ENCODE assay signal across 8 cellular contexts in the genomic region with DNA sequence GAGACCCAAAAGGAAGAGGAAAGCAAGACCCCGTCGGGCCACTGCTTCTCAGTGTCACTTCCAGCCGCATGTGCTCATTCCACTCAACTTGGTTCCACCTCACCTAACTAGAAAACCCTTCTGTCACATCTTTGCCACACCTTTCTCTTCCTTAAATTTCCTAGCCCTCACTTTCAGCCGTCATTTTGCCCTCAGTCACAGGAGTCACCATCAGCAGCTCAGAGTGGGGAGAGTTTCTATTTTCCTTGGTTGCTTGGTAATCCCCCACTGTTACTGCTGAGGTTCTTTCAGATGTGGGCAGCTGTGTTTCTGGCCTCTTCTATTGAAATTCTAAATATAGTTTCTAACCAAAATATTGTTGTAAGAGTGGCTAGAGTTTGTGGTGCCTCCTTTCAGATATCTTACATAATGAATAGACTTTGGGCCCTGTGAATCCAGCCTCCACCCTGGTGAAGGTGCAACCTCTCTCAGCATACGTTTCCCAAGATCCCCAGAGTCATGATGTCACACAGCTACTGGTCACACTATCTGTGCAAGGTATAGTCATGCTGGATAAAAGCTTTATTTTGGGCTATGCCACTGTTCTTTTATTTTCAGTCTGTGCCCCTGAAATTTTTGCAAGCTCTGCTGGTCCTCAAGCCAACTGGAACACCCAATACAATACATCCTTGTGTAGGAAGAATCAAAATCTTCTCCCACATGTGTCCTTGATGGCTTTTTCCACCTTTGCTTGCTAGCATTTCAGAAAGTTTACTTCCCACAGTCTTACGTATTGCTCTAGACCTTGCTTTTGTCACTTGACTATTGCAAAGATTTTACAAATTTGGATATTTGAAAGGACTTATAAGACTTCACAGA. TPM values are rescaled to one million over a fixed set of nuclear protein-coding genes. Genes with fewer than 3 reads are reported as not detected.
DNase-seq lines count a peak whose midpoint lies in the region; ATAC-seq and TF ChIP-seq lines count a peak whose summit lies in the region.

No MANE protein-coding gene starts in this region.

- ATAC-seq in GM21381 (IDR thresholded peaks at IDR 0.05; ENCODE audit: unreplicated experiment) (peak; percentile 43), HG03442 (IDR thresholded peaks at IDR 0.05; ENCODE audit: unreplicated experiment) (peak; percentile 41)

- no peaks in the 10 kb centered on the region for H3K27me3 ChIP-seq in mesenchymal stem cell (ENCODE audit: control insufficient read depth in 1 of 2, insufficient read depth in 1 of 2, low read length in 2 of 2)
- H3K27me3 ChIP-seq in mammary epithelial cell (ENCODE audit: insufficient read depth, low read length) = no peaks in the 10 kb centered on the region

- H2BK12ac ChIP-seq in mesenchymal stem cell (ENCODE audit: low read length in 2 of 2) = peak overlapping the region in 1 of 2 experiments; percentile 42

- no peak overlapping the region for H4K8ac ChIP-seq in mesenchymal stem cell (ENCODE audit: low read length)

- H2AFZ ChIP-seq in mesenchymal stem cell (ENCODE audit: low read depth, low read length) = no peak overlapping the region
- no peak overlapping the region for H2AFZ ChIP-seq in mammary epithelial cell (ENCODE audit: low read depth, low read length)

- H3K36me3 ChIP-seq in mesenchymal stem cell (ENCODE audit: control insufficient read depth in 1 of 2, insufficient read depth in 2 of 2, low read depth in 1 of 2, low read length in 2 of 2) = peaks cover 3 to 22% of the 10 kb centered on the region in 2 experiments
- no peaks in the 10 kb centered on the region for H3K36me3 ChIP-seq in mammary epithelial cell (ENCODE audit: insufficient read depth, low read length)

- intact Hi-C loops in mammary epithelial cell (cut with micrococcal nuclease) = no loop called here

- no peak overlapping the region for H3K9ac ChIP-seq in mesenchymal stem cell (ENCODE audit: low read length)
- no peak overlapping the region for H3K9ac ChIP-seq in mammary epithelial cell (ENCODE audit: insufficient read depth, low read length)

- H4K91ac ChIP-seq in mesenchymal stem cell (ENCODE audit: low read length) = no peak overlapping the region

- DNase-seq in GM13976 (ENCODE audit: low spot score) (peak; percentile 44), mesenchymal stem cell (peak; percentile 39), caudate nucleus (lab: John Stamatoyannopoulos, UW) (no peak), mammary epithelial cell (no peak), DMS153 treated with DMSO at 0.1 percent for 48 hours (lab: John Stamatoyannopoulos, UW; ENCODE audit: unreplicated experiment) (no peak)
- DNase-seq in activated CD4-positive, alpha-beta T cell treated with anti-CD3 and anti-CD28 coated beads, Interleukin-2, amount 50 U/mL, for 4 hours = no peak

- H3K4me1 ChIP-seq in mesenchymal stem cell (ENCODE audit: control insufficient read depth, insufficient read depth, low read depth, low read length) = peaks cover 4% of the 10 kb centered on the region
- no peaks in the 10 kb centered on the region for H3K4me1 ChIP-seq in mammary epithelial cell (ENCODE audit: insufficient read depth, low read length)

- no peak overlapping the region for H3K27ac ChIP-seq in mesenchymal stem cell (ENCODE audit: low read length, poor library complexity, severe bottlenecking)
- no peak overlapping the region for H3K27ac ChIP-seq in caudate nucleus (ENCODE audit: low read depth, low read length)
- H3K27ac ChIP-seq in mammary epithelial cell (ENCODE audit: insufficient read depth, low read depth, low read length) = no peak overlapping the region

- H4K20me1 ChIP-seq in mammary epithelial cell (ENCODE audit: insufficient read depth, low read length) = no peaks in the 10 kb centered on the region

- H3K14ac ChIP-seq in mesenchymal stem cell (ENCODE audit: low read length in 2 of 2) = no peak overlapping the region

- H3K4ac ChIP-seq in mesenchymal stem cell (ENCODE audit: low read depth in 1 of 2, low read length in 2 of 2) = peak overlapping the region in 1 of 2 experiments; percentile 56

- no TSS peak for BruUV-seq in mammary epithelial cell (replicated peaks; lab: Mats Ljungman, UMichigan)

- TF ChIP-seq CTCF in GM13976 (IDR thresholded peaks at IDR 0.05; ENCODE audit: borderline replicate concordance, control extremely low read depth, extremely low read depth, insufficient read depth, missing control alignments) (no peak), mammary epithelial cell (conservative IDR thresholded peaks at IDR 0.05 in 1 of 2, IDR thresholded peaks at IDR 0.05 in 1 of 2; ENCODE audit: extremely low read depth in 1 of 2, insufficient read depth in 1 of 2, low read depth in 1 of 2, low read length in 2 of 2) (no peak)

- in situ Hi-C loops in GM13976 (cut with MboI; ENCODE audit: low sequenced_read_pairs, unreplicated experiment) (no loop called here), mammary epithelial cell (cut with MboI; ENCODE audit: low sequenced_read_pairs in 2 of 2) (loop anchor here in 1 of 2 donors (25.0 kb wide), 1 partner anchor 167 kb away; the partner anchor contains the start of gene CYREN)

- no peaks in the 10 kb centered on the region for H3K79me2 ChIP-seq in mammary epithelial cell (ENCODE audit: insufficient read depth, low read length)

- dilution Hi-C loops in mammary epithelial cell (cut with HindIII; ENCODE audit: low sequenced_read_pairs) = no loop called here

- H2BK5ac ChIP-seq in mesenchymal stem cell (ENCODE audit: low read depth, low read length, poor library complexity, severe bottlenecking) = no peak overlapping the region

- no peak overlapping the region for H2BK15ac ChIP-seq in mesenchymal stem cell (ENCODE audit: low read depth, poor library complexity, severe bottlenecking)

- H3K4me3 ChIP-seq in mesenchymal stem cell (ENCODE audit: insufficient read depth in 1 of 2, low read depth in 1 of 2, low read length in 2 of 2) = no peak overlapping the region
- no peak overlapping the region for H3K4me3 ChIP-seq in mammary epithelial cell (replicated peaks in 1 of 3; ENCODE audit: insufficient read depth in 1 of 3, low read depth in 2 of 3, low read length in 3 of 3)

- H3K18ac ChIP-seq in mesenchymal stem cell (ENCODE audit: low read depth in 1 of 2, low read length in 2 of 2) = peak overlapping the region in 1 of 2 experiments; percentile 38

- 95% methylated on average over 4 of the region's 6 CpGs for WGBS in mesenchymal stem cell
- WGBS in mammary epithelial cell (ENCODE audit: low coverage, missing lambda C conversion rate) = 78% methylated on average over 6 of the region's 6 CpGs

- H3K79me1 ChIP-seq in mesenchymal stem cell (replicated peaks; ENCODE audit: low read length, poor library complexity, severe bottlenecking) = peaks cover 2% of the 10 kb centered on the region

- H2AK5ac ChIP-seq in mesenchymal stem cell (ENCODE audit: low read length, severe bottlenecking) = peak overlapping the region; percentile 91

- H3K23ac ChIP-seq in mesenchymal stem cell (ENCODE audit: low read length in 2 of 2) = no peak overlapping the region

- H2BK120ac ChIP-seq in mesenchymal stem cell (ENCODE audit: low read depth, low read length) = no peak overlapping the region

- H3K4me2 ChIP-seq in mesenchymal stem cell (ENCODE audit: low read length, poor library complexity, severe bottlenecking) = no peak overlapping the region
- H3K4me2 ChIP-seq in mammary epithelial cell (ENCODE audit: insufficient read depth, low read depth, low read length) = no peak overlapping the region

- CTCF ChIA-PET in mammary epithelial cell (lab: Charles Lee; ENCODE audit: low non-redundant PET) = no interaction called here

- H3K9me3 ChIP-seq in mesenchymal stem cell (ENCODE audit: control insufficient read depth, low read length) (peaks cover 6% of the 10 kb centered on the region), mammary epithelial cell (replicated peaks; ENCODE audit: insufficient read depth, low read length) (no peaks in the 10 kb centered on the region)

RNA-seq across cellular contexts. Expression of gene AGBL3, which starts 9.2 kb away (rescaled TPM):
- polyA plus RNA-seq in mesenchymal stem cell (2013, experiment 1 of 2) = 0.51 TPM
- 0.41 TPM for polyA plus RNA-seq in mesenchymal stem cell (2013, experiment 2 of 2)
- total RNA-seq in mammary epithelial cell = 1 to 10 TPM in 1 of 2 donors, under 1 TPM in 1; 0.61 to 1.2 TPM
- 0.42 TPM for polyA plus RNA-seq in mammary epithelial cell
- polyA minus RNA-seq in mammary epithelial cell = not detected

Comparison
In these comparisons a context has a peak if more than half of its experiments do, and no peak if none do; other contexts are left out.
1. DNase-seq: peak in GM13976 (single experiment) and mesenchymal stem cell (single experiment); none in caudate nucleus (0 of 61), mammary epithelial cell (single experiment), DMS153 treated with DMSO at 0.1 percent for 48 hours (single experiment) and activated CD4-positive, alpha-beta T cell treated with anti-CD3 and anti-CD28 coated beads, Interleukin-2, amount 50 U/mL, for 4 hours (0 of 2).